In genomic region chr7:18693401-18693800, GRCh38 we compare ENCODE assay signal across 9 cellular contexts.
DNase-seq lines count a peak whose midpoint lies in the region; ATAC-seq, FAIRE-seq and TF ChIP-seq lines count a peak whose summit lies in the region.
"Had no signal": no experiment of that assay in that cellular context is flagged by ENCODE, and none has a peak within 500 bp of the region (broad histone marks: within the 10 kb centered on the region; RNA-seq: fewer than 3 reads in every experiment).

No MANE protein-coding gene starts in this region.

- H3K27me3 ChIP-seq in GM23248 (replicated peaks; ENCODE audit: insufficient read depth): no peaks in the 10 kb centered on the region
- H3K27me3 ChIP-seq in PC-9 (ENCODE audit: insufficient read depth, low read depth): no peaks in the 10 kb centered on the region
- no peaks in the 10 kb centered on the region for H3K27me3 ChIP-seq in fibroblast of lung (ENCODE audit: control insufficient read depth, insufficient read depth, low read length)
- H3K27me3 ChIP-seq in small intestine (ENCODE audit: control insufficient read depth in 2 of 2, insufficient read depth in 2 of 2, low read length in 2 of 2): no peaks in the 10 kb centered on the region

- WGBS in GM23248 (ENCODE audit: low coverage in 1 of 2, low lambda C conversion rate in 2 of 2, missing lambda C conversion rate in 2 of 2), 2 experiments: 1 to 5% methylated on average over 4 of the region's 4 CpGs
- whole genome bisulfite sequencing in small intestine, 3 donors: 39 to 47% (median 44%) methylated on average over 4 of the region's 4 CpGs

- H3K9ac ChIP-seq in GM23248 (no peak overlapping the region), fibroblast of lung (ENCODE audit: insufficient read depth, low read length) (no peak overlapping the region)

- CTCF ChIA-PET in PC-9 (lab: Charles Lee): interaction anchor here (0.6 to 0.8 kb wide), 2 partner anchors 23 to 798 kb away, joined by 3 to 14 read pairs; no protein-coding TSS in a partner anchor

- ATAC-seq in sciatic nerve (peak; percentile 97), HG03095 (IDR thresholded peaks at IDR 0.05; ENCODE audit: unreplicated experiment) (no peak)

- peak overlapping the region; percentile 53 for H3K4me2 ChIP-seq in GM23248 (ENCODE audit: unreplicated experiment)
- no peak overlapping the region for H3K4me2 ChIP-seq in PC-9
- H3K4me2 ChIP-seq in fibroblast of lung (ENCODE audit: extremely low read depth, insufficient read depth, low read length): no peak overlapping the region

- no peaks in the 10 kb centered on the region for H4K20me1 ChIP-seq in GM23248 (ENCODE audit: insufficient read depth)
- no peaks in the 10 kb centered on the region for H4K20me1 ChIP-seq in PC-9 (ENCODE audit: insufficient read depth)
- H4K20me1 ChIP-seq in fibroblast of lung (ENCODE audit: control insufficient read depth, extremely low read depth, insufficient read depth, low read length): no peaks in the 10 kb centered on the region

- no peak for FAIRE-seq in small intestine (lab: Jason Lieb, UNC)

- POLR2A ChIA-PET in PC-9 (lab: Charles Lee; ENCODE audit: unreplicated experiment): no interaction called here

- H3K9me2 ChIP-seq in GM23248 (ENCODE audit: insufficient read depth): no peaks in the 10 kb centered on the region
- H3K9me2 ChIP-seq in PC-9 (ENCODE audit: insufficient read depth): no peaks in the 10 kb centered on the region

- H3K9me3 ChIP-seq in GM23248 (ENCODE audit: low read depth) (no peaks in the 10 kb centered on the region), PC-9 (ENCODE audit: insufficient read depth, low read depth) (no peaks in the 10 kb centered on the region), fibroblast of lung (ENCODE audit: control insufficient read depth, insufficient read depth, low read depth, low read length) (no peaks in the 10 kb centered on the region), small intestine (ENCODE audit: control insufficient read depth, low read depth) (no peaks in the 10 kb centered on the region)

- DNase-seq in GM23248: peak; percentile 92
- no peak for DNase-seq in PC-9
- DNase-seq in fibroblast of lung (ENCODE audit: low read depth in 2 of 2): peak; percentile 73 to 92
- DNase-seq in sciatic nerve (ENCODE audit: low spot score): no peak
- no peak for DNase-seq in small intestine
- no peak for DNase-seq in superior temporal gyrus (ENCODE audit: extremely low spot score)
- DNase-seq in T-helper 1 cell: no peak
- DNase-seq: NCI-H774 had no signal

- TF ChIP-seq CTCF in PC-9 (conservative IDR thresholded peaks at IDR 0.05) (peak; percentile 58), fibroblast of lung (conservative IDR thresholded peaks at IDR 0.05 in 1 of 2, IDR thresholded peaks at IDR 0.05 in 1 of 2; ENCODE audit: low read depth in 1 of 2, low read length in 2 of 2) (peak; percentile 81 to 87)

- H3F3A ChIP-seq in GM23248 (ENCODE audit: insufficient read depth) (no peaks in the 10 kb centered on the region), PC-9 (ENCODE audit: insufficient read depth, low read depth) (no peaks in the 10 kb centered on the region)

- H3K79me2 ChIP-seq in GM23248 (ENCODE audit: insufficient read depth) (no peaks in the 10 kb centered on the region), PC-9 (ENCODE audit: low read depth) (no peaks in the 10 kb centered on the region), fibroblast of lung (ENCODE audit: control insufficient read depth, insufficient read depth, low read length) (no peaks in the 10 kb centered on the region)

- H3K36me3 ChIP-seq in GM23248 (ENCODE audit: low read depth) (no peaks in the 10 kb centered on the region), PC-9 (ENCODE audit: low read depth) (no peaks in the 10 kb centered on the region), fibroblast of lung (ENCODE audit: control insufficient read depth, insufficient read depth, low read length) (no peaks in the 10 kb centered on the region), small intestine (ENCODE audit: control insufficient read depth in 2 of 2, insufficient read depth in 2 of 2, low read length in 2 of 2) (no peaks in the 10 kb centered on the region)

- no peak overlapping the region for H3K4me3 ChIP-seq in GM23248
- no peak overlapping the region for H3K4me3 ChIP-seq in PC-9
- no peak overlapping the region for H3K4me3 ChIP-seq in fibroblast of lung (replicated peaks in 1 of 4; ENCODE audit: control extremely low read depth in 1 of 4, insufficient read depth in 1 of 4, low read depth in 3 of 4, low read length in 4 of 4)
- H3K4me3 ChIP-seq in small intestine (ENCODE audit: low read depth in 1 of 2, low read length in 2 of 2): no peak overlapping the region

- intact Hi-C loops in PC-9 (cut with micrococcal nuclease; ENCODE audit: unreplicated experiment) (loop anchor here (5.0 kb wide), 1 partner anchor 429 kb away; no protein-coding TSS in a partner anchor), sciatic nerve (cut with DNase I) (no loop called here)

- H2AFZ ChIP-seq in GM23248 (peak overlapping the region; percentile 59), PC-9 (no peak overlapping the region), fibroblast of lung (ENCODE audit: low read length) (no peak overlapping the region)

- H3K4me1 ChIP-seq in GM23248 (ENCODE audit: insufficient read depth) (peaks cover 7% of the 10 kb centered on the region), PC-9 (replicated peaks; ENCODE audit: insufficient read depth) (no peaks in the 10 kb centered on the region), fibroblast of lung (ENCODE audit: control insufficient read depth, extremely low read depth, insufficient read depth, low read length) (no peaks in the 10 kb centered on the region), small intestine (ENCODE audit: control insufficient read depth in 2 of 2, insufficient read depth in 1 of 2, low read depth in 1 of 2, low read length in 1 of 2) (no peaks in the 10 kb centered on the region)

- in situ Hi-C loops in GM23248 (cut with MboI): loop anchor here (10.0 kb wide), 1 partner anchor 421 kb away; the partner anchor contains the start of gene TWIST1

- no peak overlapping the region for H3K27ac ChIP-seq in GM23248
- H3K27ac ChIP-seq in PC-9: no peak overlapping the region
- no peak overlapping the region for H3K27ac ChIP-seq in fibroblast of lung (ENCODE audit: insufficient read depth, low read length)
- no peak overlapping the region for H3K27ac ChIP-seq in small intestine (ENCODE audit: low read depth in 1 of 2, low read length in 1 of 2)

- BruUV-seq in PC-9 (replicated peaks; lab: Mats Ljungman, UMichigan): no TSS peak

Comparison
In these comparisons a context has a peak if more than half of its experiments do, and no peak if none do; other contexts are left out.
1. DNase-seq: peak in GM23248 (single experiment) and fibroblast of lung (2 of 2); none in PC-9 (0 of 2), sciatic nerve (single experiment), small intestine (single experiment), superior temporal gyrus (single experiment) and T-helper 1 cell (0 of 5).